In the genomic region with DNA sequence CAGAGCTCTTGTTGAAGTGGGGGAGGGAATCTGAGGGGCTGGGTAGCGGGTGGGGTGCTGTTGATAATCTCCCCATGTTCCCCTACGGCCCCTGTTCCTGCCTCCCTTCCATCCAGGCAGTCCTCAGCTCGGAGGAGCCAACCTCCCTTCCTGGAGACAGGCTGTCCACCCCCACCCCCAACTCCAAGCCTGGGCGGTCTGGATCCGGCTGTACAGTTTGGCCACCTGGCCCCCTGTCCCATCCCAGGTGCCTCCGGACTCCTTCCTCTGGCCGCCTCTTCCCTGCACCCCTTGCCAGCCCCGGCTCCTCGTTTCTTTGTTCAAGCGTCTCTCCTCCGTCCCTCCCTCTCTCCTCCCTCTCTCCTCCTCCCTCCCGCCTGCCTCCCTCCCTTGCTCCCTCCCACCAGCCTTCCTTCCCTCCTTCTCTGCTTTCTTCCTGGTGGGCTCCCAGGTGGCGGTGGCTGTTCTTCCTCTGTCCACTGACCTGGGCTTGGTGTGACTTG, we compare ENCODE assay signal across 10 cellular contexts. TPM values are rescaled to one million over a fixed set of nuclear protein-coding genes. Genes with fewer than 3 reads are reported as not detected.
DNase-seq lines count a peak whose midpoint lies in the region; ATAC-seq, FAIRE-seq and TF ChIP-seq lines count a peak whose summit lies in the region.
"Had no signal": no experiment of that assay in that cellular context is flagged by ENCODE, and none has a peak within 500 bp of the region (broad histone marks: within the 10 kb centered on the region; RNA-seq: fewer than 3 reads in every experiment).

No MANE protein-coding gene starts in this region.

- DNase-seq in HFFc6 (no peak), kidney (no peak), dedifferentiated amniotic fluid mesenchymal stem cell (ENCODE audit: extremely low spot score) (no peak), Kasumi-1 (lab: John Stamatoyannopoulos, UW) (no peak)
- no peak for DNase-seq in effector memory CD4-positive, alpha-beta T cell
- DNase-seq: erythroblast had no signal

- H3K9ac ChIP-seq in kidney (ENCODE audit: low read length in 2 of 2) (peak overlapping the region; percentile 5 to 69), stomach smooth muscle (ENCODE audit: low read length in 2 of 2) (peak overlapping the region; percentile 17 to 29)

- H3K9me3 Mint-ChIP-seq in HFFc6 (no peaks in the 10 kb centered on the region), brain (peaks cover 0 to 5% (median 0%) of the 10 kb centered on the region in 5 experiments)

- FAIRE-seq in kidney (lab: Jason Lieb, UNC): no peak
- FAIRE-seq: GM18507 had no signal

- peaks cover 0 to 5% of the 10 kb centered on the region in 2 donors for H3K27me3 ChIP-seq in stomach smooth muscle (ENCODE audit: control insufficient read depth in 1 of 2, insufficient read depth in 2 of 2, low read length in 2 of 2)
- peaks cover 21% of the 10 kb centered on the region for H3K27me3 ChIP-seq in effector memory CD4-positive, alpha-beta T cell (replicated peaks; ENCODE audit: control insufficient read depth, insufficient read depth, low read length, poor library complexity, severe bottlenecking)

- H3K27ac Mint-ChIP-seq in HFFc6 (peak overlapping the region; percentile 67), brain (peak overlapping the region in 4 of 5 experiments; percentile 73 to 99 (median 87))

- intact Hi-C loops in kidney (cut with DNase I): no loop called here

- no peak for TF ChIP-seq CTCF in HFFc6 (IDR thresholded peaks at IDR 0.05)
- TF ChIP-seq CTCF in brain (conservative IDR thresholded peaks at IDR 0.05): no peak
- no peak for TF ChIP-seq CTCF in kidney (IDR thresholded peaks at IDR 0.05; ENCODE audit: borderline replicate concordance, extremely low read depth, insufficient read depth)

- H3K9me3 ChIP-seq in kidney (ENCODE audit: control insufficient read depth in 1 of 2, low read length in 2 of 2) (no peaks in the 10 kb centered on the region), stomach smooth muscle (ENCODE audit: control insufficient read depth in 2 of 2, low read length in 2 of 2) (no peaks in the 10 kb centered on the region)
- no peaks in the 10 kb centered on the region for H3K9me3 ChIP-seq in effector memory CD4-positive, alpha-beta T cell (ENCODE audit: control insufficient read depth, low read length)

- H3K4me1 Mint-ChIP-seq in HFFc6 (ENCODE audit: low read depth) (peaks cover 50% of the 10 kb centered on the region), brain (peaks cover 62% of the 10 kb centered on the region)

- H3K27me3 Mint-ChIP-seq in HFFc6 (ENCODE audit: insufficient read depth) (peaks cover 6% of the 10 kb centered on the region), brain (peaks cover 28% of the 10 kb centered on the region)

- no peaks in the 10 kb centered on the region for H3K36me3 Mint-ChIP-seq in HFFc6 (ENCODE audit: low read depth)
- peaks cover 3% of the 10 kb centered on the region for H3K36me3 Mint-ChIP-seq in brain

- H3K27ac ChIP-seq in kidney (ENCODE audit: low read depth in 2 of 2, low read length in 2 of 2): peak overlapping the region; percentile 69 to 83
- no peak overlapping the region for H3K27ac ChIP-seq in stomach smooth muscle (ENCODE audit: low read length)
- no peak overlapping the region for H3K27ac ChIP-seq in effector memory CD4-positive, alpha-beta T cell (ENCODE audit: insufficient read depth, low read length, poor library complexity, severe bottlenecking)

- no peaks in the 10 kb centered on the region for H3K36me3 ChIP-seq in kidney (ENCODE audit: control insufficient read depth in 1 of 2, insufficient read depth in 2 of 2, low read length in 2 of 2)
- no peaks in the 10 kb centered on the region for H3K36me3 ChIP-seq in stomach smooth muscle (ENCODE audit: control insufficient read depth in 2 of 2, insufficient read depth in 2 of 2, low read length in 2 of 2)
- no peaks in the 10 kb centered on the region for H3K36me3 ChIP-seq in effector memory CD4-positive, alpha-beta T cell (ENCODE audit: control insufficient read depth, insufficient read depth, low read length)

- H3K4me1 ChIP-seq in kidney (ENCODE audit: control insufficient read depth in 1 of 2, insufficient read depth in 1 of 2, low read depth in 1 of 2, low read length in 2 of 2): peaks cover 14 to 29% of the 10 kb centered on the region in 2 donors
- peaks cover 60% of the 10 kb centered on the region for H3K4me1 ChIP-seq in stomach smooth muscle (ENCODE audit: control insufficient read depth, insufficient read depth, low read length)
- H3K4me1 ChIP-seq in effector memory CD4-positive, alpha-beta T cell (ENCODE audit: control insufficient read depth, insufficient read depth, low read length, poor library complexity, severe bottlenecking): peaks cover 13% of the 10 kb centered on the region

- no peak for ATAC-seq in HG03439 (IDR thresholded peaks at IDR 0.05; ENCODE audit: unreplicated experiment)

- H3K4me3 ChIP-seq in kidney (ENCODE audit: low read length in 2 of 2) (peak overlapping the region; percentile 49 to 68), stomach smooth muscle (ENCODE audit: low read length in 2 of 2) (peak overlapping the region; percentile 26 to 71)
- H3K4me3 ChIP-seq in effector memory CD4-positive, alpha-beta T cell (ENCODE audit: insufficient read depth, low read depth, low read length, poor library complexity, severe bottlenecking): no peak overlapping the region

- peak overlapping the region; percentile 88 for H3K4me3 Mint-ChIP-seq in HFFc6
- peak overlapping the region; percentile 89 to 96 (median 95) for H3K4me3 Mint-ChIP-seq in brain

RNA-seq across cellular contexts. Expression of a gene that starts 1.9 kb away (rescaled TPM):
- total RNA-seq in HFFc6 (2021; fragmentation: NEBNext Ultra II Directional; extraction: Animal tissue kit (Norgen Biotek cat#: 25700)): 10 to 100 TPM; 20.5 to 35.6 (median 22.8) TPM
- polyA plus RNA-seq in brain (ENCODE audit: insufficient read depth, low read depth, low replicate concordance) (15.3 TPM), kidney (ENCODE audit: insufficient read depth, low read depth, low replicate concordance) (36.7 TPM)
- 39.9 TPM for total RNA-seq in kidney

RNA-seq across cellular contexts. Expression of a gene that starts 34.4 kb away (rescaled TPM):
- not detected for total RNA-seq in HFFc6 (2021; fragmentation: NEBNext Ultra II Directional; extraction: Animal tissue kit (Norgen Biotek cat#: 25700))
- 0.59 TPM for polyA plus RNA-seq in brain (ENCODE audit: insufficient read depth, low read depth, low replicate concordance)
- not detected for total RNA-seq in kidney
- not detected for polyA plus RNA-seq in kidney (ENCODE audit: insufficient read depth, low read depth, low replicate concordance)

RNA-seq across cellular contexts. Expression of a gene that starts 48.0 kb away (rescaled TPM):
- total RNA-seq in HFFc6 (2021; fragmentation: NEBNext Ultra II Directional; extraction: Animal tissue kit (Norgen Biotek cat#: 25700)): under 1 TPM in 2 of 6 experiments, not detected in 4; 0.16 to 0.24 TPM
- polyA plus RNA-seq in brain (ENCODE audit: insufficient read depth, low read depth, low replicate concordance): 18.3 TPM
- total RNA-seq in kidney: 1.6 TPM
- polyA plus RNA-seq in kidney (ENCODE audit: insufficient read depth, low read depth, low replicate concordance): 4.2 TPM

Comparison
In these comparisons a context has a peak if more than half of its experiments do, and no peak if none do; other contexts are left out.
1. H3K27ac ChIP-seq: peak in kidney (2 of 2); none in stomach smooth muscle (single experiment) and effector memory CD4-positive, alpha-beta T cell (single experiment).